ENCODE assay signal across 15 cellular contexts in genomic region chr6:40640591-40641293, GRCh38. TPM values are rescaled to one million over a fixed set of nuclear protein-coding genes. Genes with fewer than 3 reads are reported as not detected.
DNase-seq lines count a peak whose midpoint lies in the region; ATAC-seq and TF ChIP-seq lines count a peak whose summit lies in the region.
"Had no signal": no experiment of that assay in that cellular context is flagged by ENCODE, and none has a peak within 500 bp of the region (broad histone marks: within the 10 kb centered on the region; RNA-seq: fewer than 3 reads in every experiment).

No MANE protein-coding gene starts in this region.

- H3K9me3 Mint-ChIP-seq in T-helper 2 cell treated with Interferon-gamma antibody and Interleukin-4, amounts not matched to agents 5 μg/mL and 100 μg/mL, for 36 hours = peaks cover 4% of the 10 kb centered on the region
- no peaks in the 10 kb centered on the region for H3K9me3 Mint-ChIP-seq in immature natural killer cell

- peaks cover 0 to 5% (median 0%) of the 10 kb centered on the region in 12 donors for H3K9me3 ChIP-seq in heart left ventricle
- H3K9me3 ChIP-seq in tibial nerve = no peaks in the 10 kb centered on the region
- no peaks in the 10 kb centered on the region for H3K9me3 ChIP-seq in transverse colon
- H3K9me3 ChIP-seq: BE2C, sigmoid colon had no signal

- DNase-seq in heart left ventricle = peak in 2 of 5 donors; percentile 10 to 22
- no peak for DNase-seq in left ventricle myocardium superior
- DNase-seq in T-helper 2 cell treated with Interferon-gamma antibody and Interleukin-4, amounts not matched to agents 5 μg/mL and 100 μg/mL, for 36 hours (ENCODE audit: low spot score) = peak; percentile 18
- peak; percentile 32 to 46 (median 33) for DNase-seq in immature natural killer cell
- peak; percentile 7 to 19 for DNase-seq in tibial nerve (ENCODE audit: low spot score in 2 of 2)
- DNase-seq in transverse colon = no peak
- DNase-seq: activated CD4-positive, CD25-positive, alpha-beta regulatory T cell treated with anti-CD3 and anti-CD28 coated beads, Interleukin-2, amount 50 U/mL, for 72 hours; BE2C; mesendoderm; NCI-H2107; SIG-M5; sigmoid colon had no signal

- no peaks in the 10 kb centered on the region for H3K27me3 Mint-ChIP-seq in T-helper 2 cell treated with Interferon-gamma antibody and Interleukin-4, amounts not matched to agents 5 μg/mL and 100 μg/mL, for 36 hours (ENCODE audit: low read depth)
- peaks cover 1 to 6% (median 3%) of the 10 kb centered on the region in 3 donors for H3K27me3 Mint-ChIP-seq in immature natural killer cell (ENCODE audit: low read depth in 3 of 3)

- 29 to 37% (median 33%) methylated on average over 16 of the region's 16 CpGs for WGBS in heart left ventricle, 4 donors
- WGBS in tibial nerve, 2 donors = 4 to 12% methylated on average over 12 to 16 of the region's 16 CpGs
- 27 to 38% methylated on average over 9 to 16 of the region's 16 CpGs for WGBS in transverse colon (ENCODE audit: low coverage in 1 of 2), 2 donors

- TF ChIP-seq CTCF in heart left ventricle (IDR thresholded peaks at IDR 0.05) = no peak
- no peak for TF ChIP-seq CTCF in tibial nerve (IDR thresholded peaks at IDR 0.05)
- no peak for TF ChIP-seq CTCF in transverse colon (IDR thresholded peaks at IDR 0.05)

- H3K36me3 Mint-ChIP-seq in T-helper 2 cell treated with Interferon-gamma antibody and Interleukin-4, amounts not matched to agents 5 μg/mL and 100 μg/mL, for 36 hours (ENCODE audit: low read depth) = no peaks in the 10 kb centered on the region
- peaks cover 0 to 3% (median 0%) of the 10 kb centered on the region in 3 donors for H3K36me3 Mint-ChIP-seq in immature natural killer cell

- intact Hi-C loops in heart left ventricle (cut with DNase I) (no loop called here), left ventricle myocardium superior (cut with micrococcal nuclease) (no loop called here), transverse colon (cut with DNase I; ENCODE audit: low total_unique reads) (no loop called here)

- H3K4me3 ChIP-seq in heart left ventricle (no peak overlapping the region), tibial nerve (no peak overlapping the region), transverse colon (no peak overlapping the region)
- H3K4me3 ChIP-seq: ascending aorta, sigmoid colon had no signal

- H3K27ac Mint-ChIP-seq in T-helper 2 cell treated with Interferon-gamma antibody and Interleukin-4, amounts not matched to agents 5 μg/mL and 100 μg/mL, for 36 hours = peak overlapping the region; percentile 53
- H3K27ac Mint-ChIP-seq in immature natural killer cell = peak overlapping the region; percentile 48 to 80 (median 64)

- H3K36me3 ChIP-seq in heart left ventricle = no peaks in the 10 kb centered on the region
- no peaks in the 10 kb centered on the region for H3K36me3 ChIP-seq in tibial nerve
- no peaks in the 10 kb centered on the region for H3K36me3 ChIP-seq in transverse colon
- H3K36me3 ChIP-seq: ascending aorta, BE2C, sigmoid colon had no signal

- H3K27me3 ChIP-seq in heart left ventricle (peaks cover 0 to 27% (median 0%) of the 10 kb centered on the region in 9 donors), tibial nerve (no peaks in the 10 kb centered on the region), transverse colon (no peaks in the 10 kb centered on the region)
- H3K27me3 ChIP-seq: ascending aorta, BE2C, sigmoid colon had no signal

- H3K4me1 Mint-ChIP-seq in T-helper 2 cell treated with Interferon-gamma antibody and Interleukin-4, amounts not matched to agents 5 μg/mL and 100 μg/mL, for 36 hours (ENCODE audit: low read depth) = peaks cover 26% of the 10 kb centered on the region
- peaks cover 21% of the 10 kb centered on the region in 2 donors for H3K4me1 Mint-ChIP-seq in immature natural killer cell

- no peak for TF ChIP-seq POLR2A in heart left ventricle (IDR thresholded peaks at IDR 0.05)
- no peak for TF ChIP-seq POLR2A in tibial nerve (IDR thresholded peaks at IDR 0.05)
- TF ChIP-seq POLR2A in transverse colon (IDR thresholded peaks at IDR 0.05) = no peak

- peak in 3 of 4 donors; percentile 22 to 44 (median 42) for ATAC-seq in heart left ventricle
- no peak for ATAC-seq in left ventricle myocardium superior
- no peak for ATAC-seq in HG03439 (IDR thresholded peaks at IDR 0.05; ENCODE audit: unreplicated experiment)
- no peak for ATAC-seq in GM21717 (IDR thresholded peaks at IDR 0.05; ENCODE audit: unreplicated experiment)

- H3K27ac ChIP-seq in heart left ventricle = no peak overlapping the region
- peak overlapping the region in 3 of 4 donors; percentile 26 to 54 (median 27) for H3K27ac ChIP-seq in tibial nerve
- H3K27ac ChIP-seq in transverse colon = no peak overlapping the region
- H3K27ac ChIP-seq: ascending aorta, sigmoid colon had no signal

- peak overlapping the region; percentile 74 for H3K4me3 Mint-ChIP-seq in T-helper 2 cell treated with Interferon-gamma antibody and Interleukin-4, amounts not matched to agents 5 μg/mL and 100 μg/mL, for 36 hours
- peak overlapping the region; percentile 33 to 76 (median 55) for H3K4me3 Mint-ChIP-seq in immature natural killer cell

- TF ChIP-seq EP300 in tibial nerve (IDR thresholded peaks at IDR 0.05) (peak in 1 of 2 donors; percentile 58), transverse colon (IDR thresholded peaks at IDR 0.05; ENCODE audit: low read depth) (no peak)

- in situ Hi-C loops in transverse colon (cut with MboI; ENCODE audit: low pct_ligation_motif_present in 1 of 4, low pct_unique_long_range_greater_than_20kb in 1 of 4, low sequenced_read_pairs in 3 of 4) = no loop called here

- H3K4me1 ChIP-seq in heart left ventricle (peaks cover 0 to 6% (median 0%) of the 10 kb centered on the region in 12 donors), tibial nerve (peaks cover 0 to 15% (median 0%) of the 10 kb centered on the region in 4 donors), transverse colon (no peaks in the 10 kb centered on the region)
- H3K4me1 ChIP-seq: ascending aorta had no signal

RNA-seq across cellular contexts. Expression of gene LRFN2, which starts 53.6 kb away (rescaled TPM):
- total RNA-seq in heart left ventricle (not detected), left ventricle myocardium superior (not detected), tibial nerve (not detected), transverse colon (under 1 TPM in 2 of 4 donors, not detected in 2; 0.40 to 0.41 TPM)
- polyA plus RNA-seq in heart left ventricle (not detected), immature natural killer cell (1 to 10 TPM in 1 of 3 donors, under 1 TPM in 2; 0.67 to 1.8 (median 0.87) TPM)
- total RNA-seq: ascending aorta had no signal

Comparison
In these comparisons a context has a peak if more than half of its experiments do, and no peak if none do; other contexts are left out.
1. ATAC-seq: peak in heart left ventricle (3 of 4); none in left ventricle myocardium superior (single experiment), HG03439 (single experiment) and GM21717 (single experiment).
2. DNase-seq: peak in T-helper 2 cell treated with Interferon-gamma antibody and Interleukin-4, amounts not matched to agents 5 μg/mL and 100 μg/mL, for 36 hours (single experiment), immature natural killer cell (3 of 3) and tibial nerve (2 of 2); none in left ventricle myocardium superior (single experiment) and transverse colon (single experiment).
3. H3K27ac ChIP-seq: peak in tibial nerve (3 of 4); none in heart left ventricle (0 of 12) and transverse colon (0 of 4).